ENCODE assay signal across 8 cellular contexts in the genomic region with DNA sequence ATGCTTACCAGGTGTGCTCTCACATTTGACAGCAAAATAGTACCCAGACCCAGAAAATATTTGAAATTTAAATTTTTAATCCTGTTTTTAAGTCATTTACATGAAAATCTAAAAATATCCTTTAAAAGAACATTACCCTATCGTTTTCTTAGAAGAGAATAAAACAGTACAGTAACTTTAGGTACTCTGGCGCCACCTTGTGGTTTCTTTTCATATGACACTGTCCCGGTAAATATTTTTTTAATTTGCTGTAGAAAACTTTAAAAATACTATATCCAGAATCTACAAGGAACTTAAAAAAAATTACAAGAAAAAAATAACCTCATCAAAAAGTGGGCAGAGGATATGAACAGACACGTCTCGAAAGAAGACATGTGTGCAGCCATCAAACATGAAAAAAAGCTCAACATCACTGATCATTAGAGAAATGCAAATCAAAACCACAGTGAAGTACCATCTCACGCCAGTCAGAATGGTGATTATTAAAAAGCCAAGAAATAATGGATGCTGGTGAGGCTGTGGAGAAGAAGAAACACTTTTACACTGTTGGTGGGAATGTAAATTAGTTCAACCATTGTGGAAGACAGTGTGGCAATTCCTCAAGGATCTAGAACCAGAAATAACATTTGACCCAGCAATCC.
DNase-seq lines count a peak whose midpoint lies in the region; ATAC-seq and TF ChIP-seq lines count a peak whose summit lies in the region.

No MANE protein-coding gene starts in this region.

- H4K20me1 ChIP-seq in H9 (ENCODE audit: control insufficient read depth, insufficient read depth, insufficient read length): no peaks in the 10 kb centered on the region

- H3K27me3 Mint-ChIP-seq in H9 (ENCODE audit: low read depth): no peaks in the 10 kb centered on the region; the same call in 1 of the 2 replicates
- peaks cover 7% of the 10 kb centered on the region for H3K27me3 Mint-ChIP-seq in stimulated activated naive CD8-positive, alpha-beta T cell treated with anti-CD3 and anti-CD28 coated beads, Interleukin-15, amount 100 ng/mL, for 72 hours

- H2BK120ac ChIP-seq in H9 (ENCODE audit: low read depth, low read length, poor library complexity, severe bottlenecking): no peak overlapping the region

- no CpG with 5 or more reads among the region's 6 CpGs for WGBS in H9 (ENCODE audit: extremely low coverage, insufficient read length, low lambda C conversion rate)

- no peak overlapping the region for H2AK5ac ChIP-seq in H9 (ENCODE audit: insufficient read length, low read length)

- no peak overlapping the region for H2BK20ac ChIP-seq in H9 (ENCODE audit: low read depth, low read length, poor library complexity, severe bottlenecking)

- H3K9me3 ChIP-seq in H9 (ENCODE audit: control insufficient read depth, low read depth, low read length): no peaks in the 10 kb centered on the region

- H3K4me2 ChIP-seq in H9 (ENCODE audit: insufficient read depth, insufficient read length, low read length): no peak overlapping the region

- no peak overlapping the region for H4K8ac ChIP-seq in H9 (replicated peaks; ENCODE audit: insufficient read length, low read depth, low read length)

- H3K9me3 Mint-ChIP-seq in H9: no peaks in the 10 kb centered on the region
- no peaks in the 10 kb centered on the region for H3K9me3 Mint-ChIP-seq in stimulated activated naive CD8-positive, alpha-beta T cell treated with anti-CD3 and anti-CD28 coated beads, Interleukin-15, amount 100 ng/mL, for 72 hours

- no peaks in the 10 kb centered on the region for H3K36me3 Mint-ChIP-seq in H9 (ENCODE audit: insufficient read depth in 1 of 3, low read depth in 3 of 3)

- H2BK12ac ChIP-seq in H9 (ENCODE audit: insufficient read length, low read depth, low read length): no peak overlapping the region

- H4K5ac ChIP-seq in H9 (ENCODE audit: insufficient read length, low read depth, low read length): no peak overlapping the region

- no peak overlapping the region for H3K9ac ChIP-seq in H9 (ENCODE audit: extremely low read depth, insufficient read length, low read length)

- no peak overlapping the region for H2BK15ac ChIP-seq in H9 (ENCODE audit: low read depth, low read length)

- peaks cover 3% of the 10 kb centered on the region for H3K4me1 ChIP-seq in H9 (ENCODE audit: insufficient read depth, low read length)

- no peak overlapping the region for H3K27ac Mint-ChIP-seq in H9
- H3K27ac Mint-ChIP-seq in stimulated activated naive CD8-positive, alpha-beta T cell treated with anti-CD3 and anti-CD28 coated beads, Interleukin-15, amount 100 ng/mL, for 72 hours: no peak overlapping the region

- TF ChIP-seq CTCF in H9 (conservative IDR thresholded peaks at IDR 0.05) (peak; percentile 87), WI38 (IDR thresholded peaks at IDR 0.05; ENCODE audit: low read depth, low read length) (peak; percentile 48; the same call in 1 of the 2 replicates), choroid plexus epithelial cell (conservative IDR thresholded peaks at IDR 0.05; ENCODE audit: low read depth, low read length) (peak; percentile 68)

- no peak overlapping the region for H3K27ac ChIP-seq in H9 (ENCODE audit: insufficient read length, low read depth, low read length)

- H3T11ph ChIP-seq in H9 (ENCODE audit: low read length): no peak overlapping the region

- no peak overlapping the region for H3K56ac ChIP-seq in H9 (ENCODE audit: insufficient read length, low read depth, low read length)

- peaks cover 3% of the 10 kb centered on the region in 2 experiments for H3K4me1 Mint-ChIP-seq in H9
- H3K4me1 Mint-ChIP-seq in stimulated activated naive CD8-positive, alpha-beta T cell treated with anti-CD3 and anti-CD28 coated beads, Interleukin-15, amount 100 ng/mL, for 72 hours: no peaks in the 10 kb centered on the region

- no peaks in the 10 kb centered on the region for H3K23me2 ChIP-seq in H9 (ENCODE audit: insufficient read length, low read depth, low read length, poor library complexity, severe bottlenecking)

- no peak overlapping the region for H3K4ac ChIP-seq in H9 (ENCODE audit: low read depth, low read length)

- no peaks in the 10 kb centered on the region for H3K79me1 ChIP-seq in H9 (ENCODE audit: insufficient read depth, low read depth, low read length, poor library complexity, severe bottlenecking)

- H3K23ac ChIP-seq in H9 (ENCODE audit: insufficient read length, low read depth, low read length): no peak overlapping the region

- in situ Hi-C loops in G401 (cut with HindIII; ENCODE audit: low sequenced_read_pairs): no loop called here

- no peak overlapping the region for H4K91ac ChIP-seq in H9 (ENCODE audit: insufficient read length, low read depth, low read length)

- H3K79me2 ChIP-seq in H9 (ENCODE audit: insufficient read depth, low read length): no peaks in the 10 kb centered on the region

- DNase-seq in G401 (ENCODE audit: low spot score): peak; percentile 41
- no peak for DNase-seq in H9
- peak; percentile 12 for DNase-seq in NCI-H1105 (lab: John Stamatoyannopoulos, UW)
- peak; percentile 70 for DNase-seq in choroid plexus epithelial cell (ENCODE audit: low read depth)
- DNase-seq in mucosa of gallbladder (ENCODE audit: low spot score): peak; percentile 63
- DNase-seq in stimulated activated naive CD8-positive, alpha-beta T cell treated with anti-CD3 and anti-CD28 coated beads, Interleukin-15, amount 100 ng/mL, for 72 hours: peak; percentile 18 to 34
- DNase-seq in UCSD-AML1 (lab: John Stamatoyannopoulos, UW; ENCODE audit: unreplicated experiment): no peak

- H3K4me3 ChIP-seq in WI38 (ENCODE audit: low read depth, low read length) (peak overlapping the region; percentile 11; the same call in 1 of the 2 replicates), choroid plexus epithelial cell (ENCODE audit: low read depth, low read length) (peak overlapping the region; percentile 36)

- H3K14ac ChIP-seq in H9 (ENCODE audit: insufficient read depth, low read length): no peak overlapping the region

- no peak for ATAC-seq in stimulated activated naive CD8-positive, alpha-beta T cell treated with anti-CD3 and anti-CD28 coated beads, Interleukin-15, amount 100 ng/mL, for 72 hours

- H3K27me3 ChIP-seq in H9 (ENCODE audit: insufficient read depth, low read length): no peaks in the 10 kb centered on the region

- H2AFZ ChIP-seq in H9 (ENCODE audit: low read length): no peak overlapping the region

- no peak overlapping the region for H2BK5ac ChIP-seq in H9 (ENCODE audit: insufficient read length, low read length)

- H3K18ac ChIP-seq in H9 (ENCODE audit: insufficient read length, low read depth, low read length): no peak overlapping the region

- no peak overlapping the region for H3K4me3 Mint-ChIP-seq in H9
- H3K4me3 Mint-ChIP-seq in stimulated activated naive CD8-positive, alpha-beta T cell treated with anti-CD3 and anti-CD28 coated beads, Interleukin-15, amount 100 ng/mL, for 72 hours: no peak overlapping the region

Comparison
In these comparisons a context has a peak if more than half of its experiments do, and no peak if none do; other contexts are left out.
1. DNase-seq: peak in G401 (single experiment), NCI-H1105 (single experiment), choroid plexus epithelial cell (single experiment), mucosa of gallbladder (single experiment) and stimulated activated naive CD8-positive, alpha-beta T cell treated with anti-CD3 and anti-CD28 coated beads, Interleukin-15, amount 100 ng/mL, for 72 hours (2 of 2); none in H9 (single experiment) and UCSD-AML1 (single experiment).
2. Peak in every context shown above with its lines, with median percentiles within 50 percentile points of each other: CTCF ChIP-seq.